ENCODE assay signal across 1 cellular context in genomic region chr19:48812094-48812929, GRCh38.
TF ChIP-seq lines count a peak whose summit lies in the region.

No MANE protein-coding gene starts in this region.

TF ChIP-seq in HepG2, 621 proteins besides CTCF, POLR2A, EP300 and RAD21 (continued from another document and continues in another):
- TF ChIP-seq ATF6 (CRISPR knock-in tag; conservative IDR thresholded peaks at IDR 0.05) (no peak), AGO2 (optimal IDR thresholded peaks at IDR 0.05; ENCODE audit: low read depth, low read length) (peak; percentile 95), CEBPB (IDR thresholded peaks at IDR 0.05; ENCODE audit: borderline replicate concordance, low read depth, low read length) (no peak), ZNF253 (CRISPR knock-in tag; IDR thresholded peaks at IDR 0.05; ENCODE audit: borderline replicate concordance) (no peak), ZNF768 (CRISPR knock-in tag; IDR thresholded peaks at IDR 0.05) (no peak), ZNF101 (CRISPR knock-in tag; IDR thresholded peaks at IDR 0.05; ENCODE audit: borderline replicate concordance, low read depth) (no peak), PBX3 (CRISPR knock-in tag; IDR thresholded peaks at IDR 0.05; ENCODE audit: borderline replicate concordance) (no peak), NR2F1 (CRISPR knock-in tag; IDR thresholded peaks at IDR 0.05) (no peak), PITX1 (CRISPR knock-in tag; IDR thresholded peaks at IDR 0.05) (peak; percentile 23; the same call in 1 of the 2 replicates), PHF20 (CRISPR knock-in tag; IDR thresholded peaks at IDR 0.05) (no peak), ZNF274 (CRISPR knock-in tag; IDR thresholded peaks at IDR 0.05) (no peak), ZNF33B (CRISPR knock-in tag; IDR thresholded peaks at IDR 0.05) (no peak), ZNF781 (CRISPR knock-in tag; IDR thresholded peaks at IDR 0.05; ENCODE audit: borderline replicate concordance, not compliant biosample characterization) (no peak), TCF12 (IDR thresholded peaks at IDR 0.05) (no peak), TCF12 (CRISPR knock-in tag; IDR thresholded peaks at IDR 0.05) (no peak), MAF1 (CRISPR knock-in tag; IDR thresholded peaks at IDR 0.05; ENCODE audit: borderline replicate concordance) (no peak), STAT6 (CRISPR knock-in tag; IDR thresholded peaks at IDR 0.05; ENCODE audit: borderline replicate concordance) (no peak), FOXM1 (CRISPR knock-in tag; IDR thresholded peaks at IDR 0.05) (no peak), E2F5 (CRISPR knock-in tag; conservative IDR thresholded peaks at IDR 0.05) (no peak), ZEB1 (IDR thresholded peaks at IDR 0.05; ENCODE audit: insufficient replicate concordance, low read depth) (no peak), ARID2 (CRISPR knock-in tag; IDR thresholded peaks at IDR 0.05; ENCODE audit: borderline replicate concordance) (no peak), ZNF549 (CRISPR knock-in tag; IDR thresholded peaks at IDR 0.05) (no peak), MTERF4 (CRISPR knock-in tag; IDR thresholded peaks at IDR 0.05) (no peak), MAFF (IDR thresholded peaks at IDR 0.05; ENCODE audit: low read depth, low read length) (no peak), SRSF1 (optimal IDR thresholded peaks at IDR 0.05; ENCODE audit: low read depth, low read length) (peak; percentile 65), HMG20B (CRISPR knock-in tag; conservative IDR thresholded peaks at IDR 0.05) (no peak), ZNF766 (CRISPR knock-in tag; IDR thresholded peaks at IDR 0.05; ENCODE audit: borderline replicate concordance) (no peak), THAP11 (CRISPR knock-in tag; IDR thresholded peaks at IDR 0.05) (peak; percentile 60; the same call in 1 of the 2 replicates), FOXJ3 (CRISPR knock-in tag; IDR thresholded peaks at IDR 0.05; ENCODE audit: borderline replicate concordance) (no peak), IKZF4 (CRISPR knock-in tag; IDR thresholded peaks at IDR 0.05; ENCODE audit: borderline replicate concordance, low read depth, not compliant biosample characterization) (no peak), ZC3H4 (CRISPR knock-in tag; IDR thresholded peaks at IDR 0.05; ENCODE audit: borderline replicate concordance) (no peak), KLF15 (CRISPR knock-in tag; IDR thresholded peaks at IDR 0.05; ENCODE audit: borderline replicate concordance) (peak; percentile 96; the same call in 1 of the 2 replicates), KLF12 (CRISPR knock-in tag; IDR thresholded peaks at IDR 0.05; ENCODE audit: borderline replicate concordance) (peak; percentile 31; the same call in 1 of the 2 replicates), ZNF678 (CRISPR knock-in tag; IDR thresholded peaks at IDR 0.05) (no peak), SP2 (CRISPR knock-in tag; IDR thresholded peaks at IDR 0.05) (peak; percentile 41; the same call in 1 of the 2 replicates), TAF1 (CRISPR knock-in tag; IDR thresholded peaks at IDR 0.05) (no peak), BATF2 (CRISPR knock-in tag; IDR thresholded peaks at IDR 0.05) (no peak), ZXDC (CRISPR knock-in tag; IDR thresholded peaks at IDR 0.05) (no peak), SP4 (CRISPR knock-in tag; IDR thresholded peaks at IDR 0.05) (peak; percentile 48; the same call in 1 of the 2 replicates), ZNF737 (CRISPR knock-in tag; IDR thresholded peaks at IDR 0.05; ENCODE audit: borderline replicate concordance) (no peak), PATZ1 (CRISPR knock-in tag; IDR thresholded peaks at IDR 0.05) (peak; percentile 96), JUND (CRISPR knock-in tag; IDR thresholded peaks at IDR 0.05) (no peak), ZMYM4 (CRISPR knock-in tag; IDR thresholded peaks at IDR 0.05) (no peak), ATF5 (CRISPR knock-in tag; IDR thresholded peaks at IDR 0.05; ENCODE audit: low read depth) (no peak), ZNF761 (CRISPR knock-in tag; conservative IDR thresholded peaks at IDR 0.05) (no peak), CHD4 (IDR thresholded peaks at IDR 0.05; ENCODE audit: borderline replicate concordance, low read length) (no peak), KLF16 (CRISPR knock-in tag; IDR thresholded peaks at IDR 0.05) (no peak), SAP130 (CRISPR knock-in tag; IDR thresholded peaks at IDR 0.05; ENCODE audit: low read depth) (peak; percentile 48), ZNF567 (CRISPR knock-in tag; IDR thresholded peaks at IDR 0.05; ENCODE audit: borderline replicate concordance) (no peak), JUNB (CRISPR knock-in tag; IDR thresholded peaks at IDR 0.05; ENCODE audit: borderline replicate concordance) (no peak), ZNF160 (CRISPR knock-in tag; IDR thresholded peaks at IDR 0.05) (peak; percentile 63; the same call in 1 of the 2 replicates), FOXP1 (IDR thresholded peaks at IDR 0.05) (no peak), FOXP1 (CRISPR knock-in tag; IDR thresholded peaks at IDR 0.05) (no peak), SKI (IDR thresholded peaks at IDR 0.05; ENCODE audit: partially characterized antibody) (no peak), ATM (IDR thresholded peaks at IDR 0.05; ENCODE audit: borderline replicate concordance) (no peak), MIXL1 (CRISPR knock-in tag; IDR thresholded peaks at IDR 0.05) (no peak), MBNL3 (CRISPR knock-in tag; conservative IDR thresholded peaks at IDR 0.05) (no peak), ZNF672 (CRISPR knock-in tag; IDR thresholded peaks at IDR 0.05) (no peak), ZNF691 (CRISPR knock-in tag; IDR thresholded peaks at IDR 0.05; ENCODE audit: borderline replicate concordance, low read depth) (no peak), GPBP1L1 (CRISPR knock-in tag; IDR thresholded peaks at IDR 0.05) (no peak)
